Comparison of ENCODE assay signal across 8 cellular contexts in the genomic region with DNA sequence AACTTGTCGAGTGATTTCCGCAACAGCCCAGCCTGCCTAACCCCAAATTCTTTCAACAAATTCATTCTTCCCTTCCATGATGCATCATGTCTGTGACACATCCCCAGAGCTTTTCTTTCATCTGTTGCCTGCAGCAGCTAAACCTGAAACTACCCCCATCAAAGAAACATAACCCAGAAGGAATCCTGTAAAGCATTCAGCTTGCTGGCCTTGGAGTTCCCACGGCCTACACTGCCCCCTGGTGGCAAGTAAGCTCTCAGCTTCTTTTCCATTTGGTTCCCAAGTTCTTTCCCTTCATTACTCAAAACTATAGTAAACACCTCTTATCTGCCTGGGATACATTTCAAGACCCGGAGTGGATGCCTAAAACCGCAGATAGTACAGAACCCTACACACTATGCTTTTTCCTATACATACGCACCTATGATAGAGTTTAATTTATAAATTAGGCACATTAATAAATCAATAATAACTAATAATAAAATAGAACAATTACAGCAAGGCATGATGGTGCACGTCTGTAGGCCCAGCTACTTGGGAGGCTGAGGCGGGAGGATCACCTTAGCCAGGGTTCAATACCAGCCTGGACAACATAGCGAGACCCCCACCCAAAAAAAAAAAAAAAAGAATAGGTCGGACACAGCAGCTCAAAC. TPM values are rescaled to one million over a fixed set of nuclear protein-coding genes. Genes with fewer than 3 reads are reported as not detected.
DNase-seq lines count a peak whose midpoint lies in the region; ATAC-seq, FAIRE-seq and TF ChIP-seq lines count a peak whose summit lies in the region.

No MANE protein-coding gene starts in this region.

- in situ Hi-C loops in SK-MEL-5 (cut with HindIII; ENCODE audit: low pct_unique_long_range_greater_than_20kb, low sequenced_read_pairs): no loop called here

- H3K9me3 Mint-ChIP-seq in type B pancreatic cell: no peaks in the 10 kb centered on the region

- TF ChIP-seq CTCF in ovary (IDR thresholded peaks at IDR 0.05) (peak; percentile 79 to 89 (median 85)), type B pancreatic cell (conservative IDR thresholded peaks at IDR 0.05) (peak; percentile 97)

- H3K4me3 Mint-ChIP-seq in type B pancreatic cell: peak overlapping the region; percentile 60

- peak overlapping the region; percentile 94 for H3K27ac Mint-ChIP-seq in type B pancreatic cell

- no peaks in the 10 kb centered on the region for H3K27me3 ChIP-seq in ovary

- no peak for FAIRE-seq in frontal cortex (lab: Jason Lieb, UNC)

- H3K36me3 ChIP-seq in ovary: no peaks in the 10 kb centered on the region

- no peak overlapping the region for H3K27ac ChIP-seq in ovary

- peaks cover 6% of the 10 kb centered on the region for H3K4me1 Mint-ChIP-seq in type B pancreatic cell (ENCODE audit: unreplicated experiment)

- H3K36me3 Mint-ChIP-seq in type B pancreatic cell: peaks cover 9% of the 10 kb centered on the region

- no peak for ATAC-seq in HG03095 (IDR thresholded peaks at IDR 0.05; ENCODE audit: unreplicated experiment)

- intact Hi-C loops in ovary (cut with DNase I): loop anchor here (1.0 to 2.0 kb wide), 3 partner anchors 71 to 73 kb away; no protein-coding TSS in a partner anchor

- no peaks in the 10 kb centered on the region for H3K27me3 Mint-ChIP-seq in type B pancreatic cell

- H3K4me3 ChIP-seq in ovary: no peak overlapping the region

- WGBS in ovary, 3 donors: 38 to 45% (median 41%) methylated on average over 10 of the region's 10 CpGs

- TF ChIP-seq POLR2A in ovary (IDR thresholded peaks at IDR 0.05): no peak

- no peaks in the 10 kb centered on the region for H3K4me1 ChIP-seq in ovary (ENCODE audit: insufficient read depth)

- no peak for TF ChIP-seq EP300 in ovary (IDR thresholded peaks at IDR 0.05)

- DNase-seq in EH (ENCODE audit: low read depth) (peak; percentile 91), MV-4-11 (lab: John Stamatoyannopoulos, UW) (peak; percentile 78), SK-MEL-5 (ENCODE audit: low read depth, low spot score) (peak; percentile 83), frontal cortex (ENCODE audit: low spot score in 2 of 2) (peak; percentile 63 to 76), ovary (peak; percentile 72 to 87 (median 84)), type B pancreatic cell (ENCODE audit: extremely low spot score, unreplicated experiment) (no peak)
- peak; percentile 73 for DNase-seq in activated gamma-delta T cell treated with anti-CD3 and anti-CD28 coated beads, Interleukin-2, amount 50 U/mL, for 16 hours (ENCODE audit: low read depth)

- H3K9me3 ChIP-seq in ovary: no peaks in the 10 kb centered on the region

RNA-seq across cellular contexts. Expression of a gene that starts 7.4 kb away (rescaled TPM):
- total RNA-seq in SK-MEL-5 (2014; rRNA removed; shearing (Covaris generic)): 39.4 and 43.6 TPM in 2 replicates
- polyA plus RNA-seq in SK-MEL-5 (2015; cell fraction: cytosol; rRNA removed): 62.1 and 77.5 TPM in 2 replicates
- polyA plus RNA-seq in SK-MEL-5 (2015; cell fraction: nucleus; rRNA removed): 29.8 and 34.3 TPM in 2 replicates
- total RNA-seq in frontal cortex (19.2 TPM), ovary (10 to 100 TPM; 16.1 to 28.5 (median 22.5) TPM), type B pancreatic cell (ENCODE audit: low replicate concordance) (57.3 and 116 TPM in 2 replicates)
- 10 to 100 TPM; 25.0 to 28.7 TPM for polyA plus RNA-seq in ovary

RNA-seq across cellular contexts. Expression of a gene that starts 13.4 kb away (rescaled TPM):
- not detected in 2 replicates for total RNA-seq in SK-MEL-5 (2014; rRNA removed; shearing (Covaris generic))
- 0.79 and 1.5 TPM in 2 replicates for polyA plus RNA-seq in SK-MEL-5 (2015; cell fraction: cytosol; rRNA removed)
- 1.5 and 2.2 TPM in 2 replicates for polyA plus RNA-seq in SK-MEL-5 (2015; cell fraction: nucleus; rRNA removed)
- total RNA-seq in frontal cortex (0.82 TPM), ovary (1 to 10 TPM; 1.3 to 5.9 (median 3.9) TPM), type B pancreatic cell (ENCODE audit: low replicate concordance) (1.8 and 2.6 TPM in 2 replicates)
- 1 to 10 TPM; 1.2 to 1.7 TPM for polyA plus RNA-seq in ovary

RNA-seq across cellular contexts. Expression of a gene that starts 15.0 kb away (rescaled TPM):
- 18.6 and 19.5 TPM in 2 replicates for total RNA-seq in SK-MEL-5 (2014; rRNA removed; shearing (Covaris generic))
- 18.0 and 20.9 TPM in 2 replicates for polyA plus RNA-seq in SK-MEL-5 (2015; cell fraction: cytosol; rRNA removed)
- 15.4 and 16.0 TPM in 2 replicates for polyA plus RNA-seq in SK-MEL-5 (2015; cell fraction: nucleus; rRNA removed)
- 1.2 TPM for total RNA-seq in frontal cortex
- total RNA-seq in ovary: 10 to 100 TPM; 14.5 to 29.7 (median 21.8) TPM
- 10 to 100 TPM in 1 of 2 donors, 1 to 10 TPM in 1; 1.4 to 14.7 TPM for polyA plus RNA-seq in ovary
- 37.9 and 114 TPM in 2 replicates for total RNA-seq in type B pancreatic cell (ENCODE audit: low replicate concordance)

RNA-seq across cellular contexts. Expression of a gene that starts 54.2 kb away (rescaled TPM):
- total RNA-seq in SK-MEL-5 (2014; rRNA removed; shearing (Covaris generic)): 0.18 and 0.59 TPM in 2 replicates
- 0.88 and 2.2 TPM in 2 replicates for polyA plus RNA-seq in SK-MEL-5 (2015; cell fraction: cytosol; rRNA removed)
- 1.7 and 4.4 TPM in 2 replicates for polyA plus RNA-seq in SK-MEL-5 (2015; cell fraction: nucleus; rRNA removed)
- total RNA-seq in frontal cortex: under 0.01 TPM
- 10 to 100 TPM in 1 of 7 donors, 1 to 10 TPM in 6; 2.5 to 15.1 (median 6.8) TPM for total RNA-seq in ovary
- polyA plus RNA-seq in ovary: 1 to 10 TPM; 1.8 to 4.0 TPM
- 13.3 and 66.4 TPM in 2 replicates for total RNA-seq in type B pancreatic cell (ENCODE audit: low replicate concordance)

RNA-seq across cellular contexts. Expression of a gene that starts 55.8 kb away (rescaled TPM):
- 12.2 and 13.2 TPM in 2 replicates for total RNA-seq in SK-MEL-5 (2014; rRNA removed; shearing (Covaris generic))
- polyA plus RNA-seq in SK-MEL-5 (2015; cell fraction: cytosol; rRNA removed): 24.1 and 32.2 TPM in 2 replicates
- 26.0 and 39.7 TPM in 2 replicates for polyA plus RNA-seq in SK-MEL-5 (2015; cell fraction: nucleus; rRNA removed)
- total RNA-seq in frontal cortex (13.9 TPM), ovary (10 to 100 TPM; 19.0 to 39.9 (median 28.4) TPM), type B pancreatic cell (ENCODE audit: low replicate concordance) (33.0 and 63.7 TPM in 2 replicates)
- polyA plus RNA-seq in ovary: 10 to 100 TPM; 16.8 to 37.7 TPM
